ENCODE assay signal across 20 cellular contexts in genomic region chr1:168086438-168086837, GRCh38. TPM values are rescaled to one million over a fixed set of nuclear protein-coding genes. Genes with fewer than 3 reads are reported as not detected.
A peak's percentile ranks its signal among the peaks of the same experiment; 100 is the strongest.
DNase-seq lines count a peak whose midpoint lies in the region; ATAC-seq and TF ChIP-seq lines count a peak whose summit lies in the region.
"Had no signal": no experiment of that assay in that cellular context is flagged by ENCODE, and none has a peak within 500 bp of the region (broad histone marks: within the 10 kb centered on the region; RNA-seq: fewer than 3 reads in every experiment).

No MANE protein-coding gene starts in this region.

- no peak overlapping the region for H3K9ac ChIP-seq in Loucy (ENCODE audit: low read depth, low read length, poor library complexity, severe bottlenecking)
- H3K9ac ChIP-seq: parathyroid adenoma had no signal

- TF ChIP-seq POLR2A in heart left ventricle (IDR thresholded peaks at IDR 0.05) (no peak), esophagus muscularis mucosa (IDR thresholded peaks at IDR 0.05; ENCODE audit: low read depth) (no peak), uterus (IDR thresholded peaks at IDR 0.05) (no peak)

- WGBS in heart left ventricle, 4 donors, result 80 to 81% (median 81%) methylated on average over 2 of the region's 2 CpGs
- WGBS in esophagus muscularis mucosa, result 78% methylated on average over 2 of the region's 2 CpGs

- H3K27ac Mint-ChIP-seq in WTC11, result no peak overlapping the region
- H3K27ac Mint-ChIP-seq: B cell; CD8-positive, alpha-beta memory T cell; type B pancreatic cell had no signal

- intact Hi-C loops in left ventricle myocardium inferior (cut with micrococcal nuclease), result no loop called here
- intact Hi-C loops in heart left ventricle (cut with DNase I), result loop anchor here in 8 of 10 donors (5.0 to 10.0 kb wide), 6 partner anchors 51 to 372 kb away; partner anchors contain the start of genes DCAF6 (in 2 of the 8), GPR161 (in 2 of the 8), MPC2 (in 2 of the 8) and MPZL1 (in 2 of the 8)
- intact Hi-C loops in esophagus muscularis mucosa (cut with DNase I), result loop anchor here (5.0 kb wide), 1 partner anchor 61 kb away; no protein-coding TSS in a partner anchor
- intact Hi-C loops in uterus (cut with DNase I; ENCODE audit: low total_unique reads), result loop anchor here (10.0 kb wide), 1 partner anchor 48 kb away; the partner anchor contains the start of gene GPR161

- no peak for TF ChIP-seq EP300 in esophagus muscularis mucosa (IDR thresholded peaks at IDR 0.05)

- CTCF ChIA-PET in WTC11 (lab: Charles Lee), result interaction anchor here (1.8 kb wide), 1 partner anchor 149 kb away, joined by 5 read pairs; no protein-coding TSS in a partner anchor

- H3K4me2 ChIP-seq in Loucy (ENCODE audit: low read depth, low read length, poor library complexity, severe bottlenecking), result no peak overlapping the region
- H3K4me2 ChIP-seq: A549 had no signal

- no peaks in the 10 kb centered on the region for H4K20me1 ChIP-seq in Loucy (ENCODE audit: insufficient read depth, low read length, poor library complexity, severe bottlenecking)

- no peak overlapping the region for H2AFZ ChIP-seq in Loucy (ENCODE audit: low read length)
- H2AFZ ChIP-seq: parathyroid adenoma had no signal

- no peaks in the 10 kb centered on the region for H3K27me3 Mint-ChIP-seq in WTC11 (ENCODE audit: low read depth)
- H3K27me3 Mint-ChIP-seq: B cell, type B pancreatic cell had no signal

- H3K36me3 ChIP-seq in left ventricle myocardium inferior (no peaks in the 10 kb centered on the region), heart left ventricle (peaks cover 0 to 13% (median 0%) of the 10 kb centered on the region in 9 donors), Loucy (ENCODE audit: insufficient read depth, low read length) (no peaks in the 10 kb centered on the region), esophagus muscularis mucosa (peaks cover 0 to 56% (median 20%) of the 10 kb centered on the region in 4 donors), uterus (no peaks in the 10 kb centered on the region)

- H3K4me1 Mint-ChIP-seq in WTC11, result peaks cover 6% of the 10 kb centered on the region

- no peaks in the 10 kb centered on the region for H3F3A ChIP-seq in Loucy (ENCODE audit: low read depth)

- H3K27me3 ChIP-seq in left ventricle myocardium inferior (ENCODE audit: low read depth) (no peaks in the 10 kb centered on the region), heart left ventricle (no peaks in the 10 kb centered on the region), Loucy (ENCODE audit: insufficient read depth, low read length, poor library complexity, severe bottlenecking) (no peaks in the 10 kb centered on the region), esophagus muscularis mucosa (no peaks in the 10 kb centered on the region), uterus (no peaks in the 10 kb centered on the region)

- POLR2A ChIA-PET in WTC11 (lab: Charles Lee), result no interaction called here

- DNase-seq in left ventricle myocardium inferior (no peak), heart left ventricle (no peak), esophagus muscularis mucosa (ENCODE audit: extremely low spot score) (peak; percentile 57), uterus (no peak), NCI-H2171 (lab: John Stamatoyannopoulos, UW) (no peak), WTC11 (ENCODE audit: low spot score) (no peak)
- DNase-seq: activated CD4-positive, alpha-beta T cell treated with anti-CD3 and anti-CD28 coated beads for 4 hours; activated T-cell treated with anti-CD3 and anti-CD28 coated beads, Interleukin-2, amount 50 U/mL, for 4 hours; CD8-positive, alpha-beta memory T cell; DMS153; NCI-H1417; NCI-H2081 treated with DMSO at 0.1 percent for 48 hours; NCI-H446; RPMI8226 had no signal

- ATAC-seq in heart left ventricle, result no peak
- ATAC-seq in HG03159 (IDR thresholded peaks at IDR 0.05; ENCODE audit: unreplicated experiment), result no peak
- no peak for ATAC-seq in WTC11
- ATAC-seq: A549; activated T-cell treated with anti-CD3 and anti-CD28 coated beads, Interleukin-2, amount 50 U/mL, for 4 hours had no signal

- H3K4me3 ChIP-seq in left ventricle myocardium inferior (no peak overlapping the region), heart left ventricle (no peak overlapping the region), Loucy (ENCODE audit: low read length, poor library complexity, severe bottlenecking) (no peak overlapping the region), esophagus muscularis mucosa (no peak overlapping the region), uterus (no peak overlapping the region)
- H3K4me3 ChIP-seq: A549 had no signal

- H3K27ac ChIP-seq in left ventricle myocardium inferior (replicated peaks) (peak overlapping the region; percentile 78), heart left ventricle (peak overlapping the region in 6 of 12 donors; percentile 21 to 58 (median 40)), esophagus muscularis mucosa (replicated peaks in 1 of 4) (peak overlapping the region; percentile 64 to 74 (median 72)), uterus (peak overlapping the region; percentile 72 to 79)
- H3K27ac ChIP-seq: A549, parathyroid adenoma had no signal

- H3K9me2 ChIP-seq in Loucy (replicated peaks; ENCODE audit: low read depth, low read length), result no peaks in the 10 kb centered on the region

- H3K4me1 ChIP-seq in left ventricle myocardium inferior (peaks cover 47% of the 10 kb centered on the region), heart left ventricle (peaks cover 0 to 38% (median 22%) of the 10 kb centered on the region in 12 donors), Loucy (ENCODE audit: insufficient read depth, low read length, poor library complexity, severe bottlenecking) (peaks cover 21% of the 10 kb centered on the region), esophagus muscularis mucosa (peaks cover 22 to 58% (median 54%) of the 10 kb centered on the region in 4 donors), uterus (no peaks in the 10 kb centered on the region)

- no peaks in the 10 kb centered on the region for H3K9me3 ChIP-seq in left ventricle myocardium inferior (replicated peaks)
- no peaks in the 10 kb centered on the region for H3K9me3 ChIP-seq in heart left ventricle
- no peaks in the 10 kb centered on the region for H3K9me3 ChIP-seq in Loucy (ENCODE audit: insufficient read depth, low read depth, low read length)
- no peaks in the 10 kb centered on the region for H3K9me3 ChIP-seq in esophagus muscularis mucosa
- H3K9me3 ChIP-seq in uterus, result no peaks in the 10 kb centered on the region
- H3K9me3 ChIP-seq: A549 had no signal

- no peaks in the 10 kb centered on the region for H3K79me2 ChIP-seq in Loucy (ENCODE audit: insufficient read depth, low read length)
- H3K79me2 ChIP-seq: parathyroid adenoma had no signal

- H3K9me3 Mint-ChIP-seq in WTC11, result no peaks in the 10 kb centered on the region
- H3K9me3 Mint-ChIP-seq: activated T-cell treated with anti-CD3 and anti-CD28 coated beads, Interleukin-2, amount 50 U/mL, for 4 hours; CD8-positive, alpha-beta memory T cell; type B pancreatic cell had no signal

- no peak overlapping the region for H3K4me3 Mint-ChIP-seq in WTC11
- H3K4me3 Mint-ChIP-seq: activated T-cell treated with anti-CD3 and anti-CD28 coated beads, Interleukin-2, amount 50 U/mL, for 4 hours; B cell; CD8-positive, alpha-beta memory T cell; type B pancreatic cell had no signal

- no peaks in the 10 kb centered on the region for H3K36me3 Mint-ChIP-seq in WTC11
- H3K36me3 Mint-ChIP-seq: CD8-positive, alpha-beta memory T cell had no signal

- TF ChIP-seq CTCF in left ventricle myocardium inferior (IDR thresholded peaks at IDR 0.05; ENCODE audit: borderline replicate concordance) (no peak), heart left ventricle (IDR thresholded peaks at IDR 0.05) (no peak), Loucy (conservative IDR thresholded peaks at IDR 0.05; ENCODE audit: low read length) (peak; percentile 54), esophagus muscularis mucosa (IDR thresholded peaks at IDR 0.05) (no peak), uterus (IDR thresholded peaks at IDR 0.05) (no peak), WTC11 (IDR thresholded peaks at IDR 0.05) (no peak)

TF ChIP-seq in WTC11, 78 proteins besides CTCF, POLR2A, EP300 and RAD21:
- no peak for TF ChIP-seq ZNF121 (CRISPR knock-in tag; IDR thresholded peaks at IDR 0.05)

RNA-seq across cellular contexts. Expression of gene GPR161, which starts 50.3 kb away (rescaled TPM):
- 2.8 TPM for total RNA-seq in left ventricle myocardium inferior
- total RNA-seq in heart left ventricle, result 1 to 10 TPM; 1.4 to 4.8 (median 2.4) TPM
- polyA plus RNA-seq in heart left ventricle, result 1 to 10 TPM in 1 of 2 donors, under 1 TPM in 1; 0.95 to 2.8 TPM
- 10 to 100 TPM; 19.5 to 46.7 (median 22.9) TPM for total RNA-seq in esophagus muscularis mucosa
- total RNA-seq in uterus, result 10 to 100 TPM in 3 of 4 donors, 1 to 10 TPM in 1; 9.7 to 45.5 (median 37.6) TPM
- total RNA-seq in WTC11 (2021), result 11.0 to 11.6 TPM (median 11.2 TPM) in 3 replicates
